ENCODE assay signal across 8 cellular contexts in the genomic region with DNA sequence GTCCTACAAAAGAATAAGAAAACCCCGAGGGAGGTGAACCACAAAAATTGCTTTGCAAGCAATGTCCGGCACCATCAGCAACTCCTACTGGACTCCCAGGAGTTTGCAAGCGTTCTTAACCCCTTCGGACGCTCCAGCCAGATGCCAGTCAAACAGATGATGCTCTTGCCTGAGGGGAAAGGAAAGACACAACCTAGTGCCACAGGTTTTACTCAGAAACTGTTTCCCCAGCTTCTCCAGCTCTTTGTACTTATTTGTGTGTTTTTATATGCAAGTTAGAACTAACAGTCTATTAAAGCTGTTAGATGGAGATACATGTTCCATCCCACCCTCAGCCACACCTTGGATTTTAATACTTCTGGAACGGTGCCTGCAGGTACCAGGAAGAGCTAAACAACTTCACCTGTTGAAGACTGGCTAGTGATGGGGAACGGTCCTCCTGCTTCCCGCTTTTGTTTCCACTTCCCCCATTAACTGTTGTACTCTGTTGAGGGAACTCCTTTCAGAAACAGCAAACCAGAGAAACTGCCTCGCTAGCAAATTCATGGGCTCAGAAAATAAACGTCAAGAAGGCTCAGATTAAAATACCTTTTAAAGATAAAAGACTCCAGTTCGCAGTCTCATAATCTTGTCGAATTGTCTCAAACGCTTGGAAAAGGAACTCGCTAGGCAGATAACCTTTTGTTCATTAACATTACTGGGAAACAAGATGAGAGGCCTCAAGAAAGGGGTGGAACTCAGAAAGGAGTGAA. TPM values are rescaled to one million over a fixed set of nuclear protein-coding genes. Genes with fewer than 3 reads are reported as not detected.
DNase-seq lines count a peak whose midpoint lies in the region; ATAC-seq and TF ChIP-seq lines count a peak whose summit lies in the region.

No MANE protein-coding gene starts in this region.

- intact Hi-C loops in lower leg skin (cut with DNase I; ENCODE audit: low total_unique reads): no loop called here

- H3K27me3 ChIP-seq in CD4-positive, CD25-positive, alpha-beta regulatory T cell (ENCODE audit: control insufficient read depth, insufficient read depth, low read length): peaks cover 43% of the 10 kb centered on the region
- no peaks in the 10 kb centered on the region for H3K27me3 ChIP-seq in H9 (ENCODE audit: insufficient read depth, low read length)
- no peaks in the 10 kb centered on the region for H3K27me3 ChIP-seq in SJSA1 (replicated peaks)
- H3K27me3 ChIP-seq in duodenal mucosa (ENCODE audit: control insufficient read depth in 1 of 2, insufficient read depth in 2 of 2, low read length in 2 of 2): peaks cover 21 to 52% of the 10 kb centered on the region in 2 donors
- no peaks in the 10 kb centered on the region for H3K27me3 ChIP-seq in thoracic aorta (replicated peaks; ENCODE audit: insufficient read depth)

- no peak overlapping the region for H2AK5ac ChIP-seq in H9 (ENCODE audit: insufficient read length, low read length)

- H3K36me3 ChIP-seq in CD4-positive, CD25-positive, alpha-beta regulatory T cell (ENCODE audit: control insufficient read depth, insufficient read depth, low read length): no peaks in the 10 kb centered on the region
- H3K36me3 ChIP-seq in SJSA1: peaks cover 31% of the 10 kb centered on the region
- H3K36me3 ChIP-seq in duodenal mucosa (ENCODE audit: control insufficient read depth in 1 of 2, insufficient read depth in 2 of 2, low read length in 2 of 2): no peaks in the 10 kb centered on the region
- H3K36me3 ChIP-seq in thoracic aorta: no peaks in the 10 kb centered on the region

- peak overlapping the region; percentile 97; the same call in 1 of the 2 replicates for H3K14ac ChIP-seq in H9 (ENCODE audit: insufficient read depth, low read length)

- H3K4me2 ChIP-seq in H9 (ENCODE audit: insufficient read depth, insufficient read length, low read length): peak overlapping the region; percentile 81

- peak overlapping the region; percentile 76 for H3K9ac ChIP-seq in H9 (ENCODE audit: extremely low read depth, insufficient read length, low read length)
- peak overlapping the region; percentile 16 to 60 for H3K9ac ChIP-seq in duodenal mucosa (ENCODE audit: low read depth in 1 of 2, low read length in 2 of 2)

- H3K56ac ChIP-seq in H9 (ENCODE audit: insufficient read length, low read depth, low read length): no peak overlapping the region

- H3K27ac ChIP-seq in CD4-positive, CD25-positive, alpha-beta regulatory T cell (ENCODE audit: insufficient read depth, low read length, poor library complexity, severe bottlenecking): no peak overlapping the region
- H3K27ac ChIP-seq in H9 (ENCODE audit: insufficient read length, low read depth, low read length) (no peak overlapping the region), SJSA1 (peak overlapping the region; percentile 94), duodenal mucosa (ENCODE audit: low read depth, low read length) (peak overlapping the region; percentile 93), thoracic aorta (peak overlapping the region; percentile 97 to 98)

- ATAC-seq in CD4-positive, CD25-positive, alpha-beta regulatory T cell (ENCODE audit: low read depth in 2 of 2): no peak
- ATAC-seq in thoracic aorta (ENCODE audit: insufficient number of reproducible peaks, low FRiP score, low read depth) (no peak), GM18909 (IDR thresholded peaks at IDR 0.05; ENCODE audit: poor library complexity, unreplicated experiment) (no peak), GM18519 (IDR thresholded peaks at IDR 0.05; ENCODE audit: low FRiP score, unreplicated experiment) (no peak)

- H4K20me1 ChIP-seq in H9 (ENCODE audit: control insufficient read depth, insufficient read depth, insufficient read length): no peaks in the 10 kb centered on the region

- H2BK120ac ChIP-seq in H9 (ENCODE audit: low read depth, low read length, poor library complexity, severe bottlenecking): peak overlapping the region; percentile 98

- H4K8ac ChIP-seq in H9 (replicated peaks; ENCODE audit: insufficient read length, low read depth, low read length): no peak overlapping the region

- no peak overlapping the region for H3K4me3 ChIP-seq in CD4-positive, CD25-positive, alpha-beta regulatory T cell (ENCODE audit: low read depth, low read length)
- peak overlapping the region; percentile 99 for H3K4me3 ChIP-seq in SJSA1
- H3K4me3 ChIP-seq in duodenal mucosa (ENCODE audit: low read depth in 1 of 2, low read length in 2 of 2): peak overlapping the region; percentile 62 to 65
- peak overlapping the region; percentile 49 for H3K4me3 ChIP-seq in lower leg skin (ENCODE audit: low read depth, poor library complexity, severe bottlenecking)
- peak overlapping the region; percentile 94 for H3K4me3 ChIP-seq in thoracic aorta

- H3K27ac Mint-ChIP-seq in CD4-positive, CD25-positive, alpha-beta regulatory T cell: peak overlapping the region in 2 of 3 donors; percentile 12 to 52
- H3K27ac Mint-ChIP-seq in H9: peak overlapping the region; percentile 90 to 91 (median 91)

- peak in 1 of 3 donors; percentile 17 for DNase-seq in CD4-positive, CD25-positive, alpha-beta regulatory T cell
- DNase-seq in H9 (peak; percentile 76), SJSA1 (ENCODE audit: low read depth in 1 of 2, low spot score in 2 of 2) (peak; percentile 36 to 70), lower leg skin (ENCODE audit: low spot score in 2 of 2) (peak in 1 of 2 donors; percentile 32), thoracic aorta (ENCODE audit: low spot score) (no peak)

- no peak overlapping the region for H4K91ac ChIP-seq in H9 (ENCODE audit: insufficient read length, low read depth, low read length)

- peaks cover 0 to 3% (median 0%) of the 10 kb centered on the region in 7 donors for H3K9me3 Mint-ChIP-seq in CD4-positive, CD25-positive, alpha-beta regulatory T cell
- no peaks in the 10 kb centered on the region; a peak in 1 of 5 replicates for H3K9me3 Mint-ChIP-seq in H9

- no peak overlapping the region for H3K23ac ChIP-seq in H9 (ENCODE audit: insufficient read length, low read depth, low read length)

- no peak overlapping the region for H2BK12ac ChIP-seq in H9 (ENCODE audit: insufficient read length, low read depth, low read length)

- no peak overlapping the region for H3T11ph ChIP-seq in H9 (ENCODE audit: low read length)

- H3K4me3 Mint-ChIP-seq in CD4-positive, CD25-positive, alpha-beta regulatory T cell: peak overlapping the region; percentile 64 to 83 (median 68)
- H3K4me3 Mint-ChIP-seq in H9: peak overlapping the region; percentile 81 to 99

- TF ChIP-seq POLR2A in lower leg skin (IDR thresholded peaks at IDR 0.05): no peak

- peaks cover 16% of the 10 kb centered on the region; the same call in 1 of the 2 replicates for H3K79me2 ChIP-seq in H9 (ENCODE audit: insufficient read depth, low read length)

- H3K4ac ChIP-seq in H9 (ENCODE audit: low read depth, low read length): peak overlapping the region; percentile 85; the same call in 1 of the 2 replicates

- H2AFZ ChIP-seq in H9 (ENCODE audit: low read length): no peak overlapping the region

- H3K4me1 Mint-ChIP-seq in CD4-positive, CD25-positive, alpha-beta regulatory T cell: peaks cover 10 to 21% (median 16%) of the 10 kb centered on the region in 4 donors
- H3K4me1 Mint-ChIP-seq in H9: peaks cover 42 to 44% of the 10 kb centered on the region in 2 experiments

- peaks cover 26% of the 10 kb centered on the region for H3K4me1 ChIP-seq in CD4-positive, CD25-positive, alpha-beta regulatory T cell (ENCODE audit: control insufficient read depth, insufficient read depth, low read length, poor library complexity, severe bottlenecking)
- H3K4me1 ChIP-seq in H9 (ENCODE audit: insufficient read depth, low read length) (peaks cover 7% of the 10 kb centered on the region; the same call in 1 of the 2 replicates), SJSA1 (replicated peaks) (peaks cover 26% of the 10 kb centered on the region), duodenal mucosa (ENCODE audit: control insufficient read depth in 1 of 2, insufficient read depth in 2 of 2, low read length in 2 of 2) (peaks cover 0 to 9% of the 10 kb centered on the region in 2 donors), thoracic aorta (ENCODE audit: control insufficient read depth in 1 of 2, low read depth in 2 of 2) (peaks cover 1 to 58% of the 10 kb centered on the region in 2 donors)

- H2BK20ac ChIP-seq in H9 (ENCODE audit: low read depth, low read length, poor library complexity, severe bottlenecking): peak overlapping the region; percentile 92

- no peak overlapping the region for H2BK15ac ChIP-seq in H9 (ENCODE audit: low read depth, low read length)

- WGBS in H9 (ENCODE audit: extremely low coverage, insufficient read length, low lambda C conversion rate): no CpG with 5 or more reads among the region's 14 CpGs
- WGBS in lower leg skin, 2 donors: 5% methylated on average over 14 of the region's 14 CpGs

- no peak overlapping the region for H2BK5ac ChIP-seq in H9 (ENCODE audit: insufficient read length, low read length)

- peaks cover 58% of the 10 kb centered on the region for H3K27me3 Mint-ChIP-seq in CD4-positive, CD25-positive, alpha-beta regulatory T cell
- H3K27me3 Mint-ChIP-seq in H9 (ENCODE audit: low read depth): no peaks in the 10 kb centered on the region; the same call in 1 of the 2 replicates

- H3K23me2 ChIP-seq in H9 (ENCODE audit: insufficient read length, low read depth, low read length, poor library complexity, severe bottlenecking): peaks cover 5% of the 10 kb centered on the region

- no peaks in the 10 kb centered on the region for H3K36me3 Mint-ChIP-seq in CD4-positive, CD25-positive, alpha-beta regulatory T cell
- peaks cover 2 to 16% (median 12%) of the 10 kb centered on the region in 3 experiments; a peak in 5 of 7 replicates for H3K36me3 Mint-ChIP-seq in H9 (ENCODE audit: insufficient read depth in 1 of 3, low read depth in 3 of 3)

- no peaks in the 10 kb centered on the region for H3K79me1 ChIP-seq in H9 (ENCODE audit: insufficient read depth, low read depth, low read length, poor library complexity, severe bottlenecking)

- H4K5ac ChIP-seq in H9 (ENCODE audit: insufficient read length, low read depth, low read length): no peak overlapping the region

- H3K9me3 ChIP-seq in CD4-positive, CD25-positive, alpha-beta regulatory T cell (ENCODE audit: control insufficient read depth in 2 of 2, low read length in 2 of 2): no peaks in the 10 kb centered on the region
- no peaks in the 10 kb centered on the region for H3K9me3 ChIP-seq in H9 (ENCODE audit: control insufficient read depth, low read depth, low read length)
- no peaks in the 10 kb centered on the region; the same call in 1 of the 2 replicates for H3K9me3 ChIP-seq in SJSA1 (replicated peaks)
- no peaks in the 10 kb centered on the region for H3K9me3 ChIP-seq in duodenal mucosa (ENCODE audit: control insufficient read depth in 1 of 2, low read length in 2 of 2)
- H3K9me3 ChIP-seq in thoracic aorta: no peaks in the 10 kb centered on the region

- TF ChIP-seq CTCF in H9 (conservative IDR thresholded peaks at IDR 0.05) (peak; percentile 45; the same call in 1 of the 3 replicates), lower leg skin (IDR thresholded peaks at IDR 0.05) (no peak), thoracic aorta (IDR thresholded peaks at IDR 0.05) (no peak)

- peak overlapping the region; percentile 99 for H3K18ac ChIP-seq in H9 (ENCODE audit: insufficient read length, low read depth, low read length)

RNA-seq across cellular contexts. Expression of gene FERMT2, which starts 1.1 kb away (rescaled TPM):
- 0.22 TPM for total RNA-seq in CD4-positive, CD25-positive, alpha-beta regulatory T cell
- polyA plus RNA-seq in CD4-positive, CD25-positive, alpha-beta regulatory T cell: not detected
- total RNA-seq in H9 (2021): 128 and 136 TPM in 2 replicates
- total RNA-seq in SJSA1 (2014; rRNA removed; shearing (Covaris generic)): 164 and 207 TPM in 2 replicates
- total RNA-seq in lower leg skin: 10 to 100 TPM in 3 of 4 donors, 1 to 10 TPM in 1; 8.4 to 27.0 (median 15.1) TPM
- total RNA-seq in thoracic aorta: 100 to 1,000 TPM; 197 to 225 TPM

Comparison
In these comparisons a context has a peak if more than half of its experiments do, and no peak if none do; other contexts are left out.
1. H3K27ac ChIP-seq: peak in SJSA1 (single experiment), duodenal mucosa (single experiment) and thoracic aorta (2 of 2); none in CD4-positive, CD25-positive, alpha-beta regulatory T cell (single experiment) and H9 (single experiment).